In the genomic region with DNA sequence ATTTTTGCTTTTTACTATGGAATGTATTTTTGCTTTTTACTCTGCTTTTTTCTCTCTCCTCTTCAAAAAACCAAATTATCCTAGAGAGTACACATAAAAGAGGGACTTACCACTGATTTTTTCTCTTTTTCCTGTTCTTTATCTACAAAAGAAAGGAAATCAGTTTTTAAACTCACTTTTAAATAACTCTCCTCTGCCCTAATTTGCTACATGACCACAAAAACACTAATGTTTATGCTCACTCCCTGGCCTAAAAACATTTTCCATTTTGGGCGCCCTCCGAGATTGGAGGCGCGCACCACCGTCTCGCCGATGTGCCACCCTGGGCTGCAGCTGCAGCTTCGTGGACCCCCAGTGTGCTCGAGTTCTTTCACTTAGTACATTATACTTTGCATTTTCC, we compare ENCODE assay signal across 8 cellular contexts. TPM values are rescaled to one million over a fixed set of nuclear protein-coding genes. Genes with fewer than 3 reads are reported as not detected.
DNase-seq lines count a peak whose midpoint lies in the region; TF ChIP-seq lines count a peak whose summit lies in the region.

No MANE protein-coding gene starts in this region.

- peak overlapping the region; percentile 74 for H3K4me3 Mint-ChIP-seq in activated naive CD4-positive, alpha-beta T cell treated with anti-CD3 and anti-CD28 coated beads for 36 hours
- H3K4me3 Mint-ChIP-seq in type B pancreatic cell: peak overlapping the region; percentile 84

- H3K4me1 ChIP-seq in mesendoderm (ENCODE audit: control insufficient read depth, low read depth, low read length): no peaks in the 10 kb centered on the region

- no peak overlapping the region for H3K18ac ChIP-seq in mesendoderm (ENCODE audit: low read length)

- no peaks in the 10 kb centered on the region for H3K27me3 ChIP-seq in brain microvascular endothelial cell (replicated peaks)
- H3K27me3 ChIP-seq in mesendoderm (ENCODE audit: insufficient read depth, low read length, poor library complexity): no peaks in the 10 kb centered on the region

- no peak overlapping the region for H2BK5ac ChIP-seq in mesendoderm (ENCODE audit: low read length)

- peaks cover 13% of the 10 kb centered on the region for H3K36me3 Mint-ChIP-seq in activated naive CD4-positive, alpha-beta T cell treated with anti-CD3 and anti-CD28 coated beads for 36 hours (ENCODE audit: low read depth)
- peaks cover 18% of the 10 kb centered on the region for H3K36me3 Mint-ChIP-seq in type B pancreatic cell

- peak overlapping the region; percentile 61 for H3K27ac Mint-ChIP-seq in activated naive CD4-positive, alpha-beta T cell treated with anti-CD3 and anti-CD28 coated beads for 36 hours
- H3K27ac Mint-ChIP-seq in type B pancreatic cell: peak overlapping the region; percentile 32

- no peaks in the 10 kb centered on the region for H3K36me3 ChIP-seq in brain microvascular endothelial cell (replicated peaks)
- H3K36me3 ChIP-seq in mesendoderm (ENCODE audit: control insufficient read depth, insufficient read depth, low read length): no peaks in the 10 kb centered on the region

- H2BK120ac ChIP-seq in mesendoderm (ENCODE audit: low read depth, low read length): no peak overlapping the region

- TF ChIP-seq CTCF in brain microvascular endothelial cell (IDR thresholded peaks at IDR 0.05; ENCODE audit: low read depth, low read length, missing control alignments) (no peak), type B pancreatic cell (conservative IDR thresholded peaks at IDR 0.05) (no peak)

- no peak overlapping the region for H4K8ac ChIP-seq in mesendoderm (ENCODE audit: low read depth, low read length)

- no peak overlapping the region for H3K4ac ChIP-seq in mesendoderm (ENCODE audit: low read depth, low read length)

- no peak overlapping the region for H2AK5ac ChIP-seq in mesendoderm (ENCODE audit: low read length)

- no peaks in the 10 kb centered on the region for H3K27me3 Mint-ChIP-seq in activated naive CD4-positive, alpha-beta T cell treated with anti-CD3 and anti-CD28 coated beads for 36 hours (ENCODE audit: low read depth)
- no peaks in the 10 kb centered on the region for H3K27me3 Mint-ChIP-seq in type B pancreatic cell

- H3K79me2 ChIP-seq in mesendoderm (ENCODE audit: control insufficient read depth, insufficient read depth, low read length): no peaks in the 10 kb centered on the region

- peak overlapping the region; percentile 82 for H3K9ac ChIP-seq in mesendoderm (ENCODE audit: low read length)

- peak overlapping the region; percentile 83 for H3K56ac ChIP-seq in mesendoderm (ENCODE audit: low read length)

- H3K4me3 ChIP-seq in brain microvascular endothelial cell (ENCODE audit: low read depth, low read length) (peak overlapping the region; percentile 68), mesendoderm (ENCODE audit: low read length) (no peak overlapping the region)

- intact Hi-C loops in activated naive CD4-positive, alpha-beta T cell treated with anti-CD3 and anti-CD28 coated beads for 36 hours (cut with micrococcal nuclease): loop anchor here (1.0 kb wide), 1 partner anchor 40 kb away; no protein-coding TSS in a partner anchor

- CTCF ChIA-PET in activated naive CD4-positive, alpha-beta T cell treated with anti-CD3 and anti-CD28 coated beads for 36 hours (lab: Charles Lee): interaction anchor here (1.2 to 1.9 kb wide), 4 partner anchors 15 to 319 kb away, joined by 3 to 4 read pairs (median 4); no protein-coding TSS in a partner anchor

- DNase-seq in activated naive CD4-positive, alpha-beta T cell treated with anti-CD3 and anti-CD28 coated beads for 36 hours: no peak
- DNase-seq in activated naive CD4-positive, alpha-beta T cell treated with anti-CD3 and anti-CD28 coated beads, Interleukin-2, amount 50 U/mL, for 16 hours: no peak
- DNase-seq in brain microvascular endothelial cell (no peak), mesendoderm (no peak), type B pancreatic cell (ENCODE audit: extremely low spot score, unreplicated experiment) (no peak), iPS-NIHi7 (ENCODE audit: extremely low spot score) (no peak), MV-4-11 (lab: John Stamatoyannopoulos, UW) (no peak), NCI-H1930 (lab: John Stamatoyannopoulos, UW) (no peak)

- no peak overlapping the region for H3K4me2 ChIP-seq in mesendoderm (ENCODE audit: low read length)

- no peak overlapping the region for H2BK15ac ChIP-seq in mesendoderm (replicated peaks; ENCODE audit: low read depth)

- peaks cover 38% of the 10 kb centered on the region for H3K4me1 Mint-ChIP-seq in activated naive CD4-positive, alpha-beta T cell treated with anti-CD3 and anti-CD28 coated beads for 36 hours (ENCODE audit: low read depth)
- H3K4me1 Mint-ChIP-seq in type B pancreatic cell (ENCODE audit: unreplicated experiment): peaks cover 44% of the 10 kb centered on the region

- in situ Hi-C loops in brain microvascular endothelial cell (cut with HindIII; ENCODE audit: low pct_ligation_motif_present, low sequenced_read_pairs): no loop called here

- no peak overlapping the region for H3K23ac ChIP-seq in mesendoderm (ENCODE audit: low read length)

- no peaks in the 10 kb centered on the region for H3K9me3 Mint-ChIP-seq in activated naive CD4-positive, alpha-beta T cell treated with anti-CD3 and anti-CD28 coated beads for 36 hours
- H3K9me3 Mint-ChIP-seq in type B pancreatic cell: peaks cover 4% of the 10 kb centered on the region

- WGBS in mesendoderm (ENCODE audit: extremely low coverage, insufficient coverage, low lambda C conversion rate): no CpG with 5 or more reads among the region's 9 CpGs

- no peak overlapping the region for H4K5ac ChIP-seq in mesendoderm (ENCODE audit: low read length)

- H3K27ac ChIP-seq in brain microvascular endothelial cell (no peak overlapping the region), mesendoderm (ENCODE audit: low read depth, low read length) (no peak overlapping the region)

- H3K79me1 ChIP-seq in mesendoderm (ENCODE audit: low read length): no peaks in the 10 kb centered on the region

RNA-seq across cellular contexts. Expression of a gene that starts 1.1 kb away (rescaled TPM):
- 1 to 10 TPM; 5.7 to 5.9 TPM for total RNA-seq in activated naive CD4-positive, alpha-beta T cell treated with anti-CD3 and anti-CD28 coated beads for 36 hours
- 1.8 TPM for polyA plus RNA-seq in mesendoderm (2013, experiment 1 of 2)
- 1.6 TPM for polyA plus RNA-seq in mesendoderm (2013, experiment 2 of 2)
- total RNA-seq in type B pancreatic cell (ENCODE audit: low replicate concordance): 14.6 and 18.4 TPM in 2 replicates

RNA-seq across cellular contexts. Expression of a gene that starts 3.5 kb away (rescaled TPM):
- total RNA-seq in activated naive CD4-positive, alpha-beta T cell treated with anti-CD3 and anti-CD28 coated beads for 36 hours: 100 to 1,000 TPM; 114 to 126 TPM
- polyA plus RNA-seq in mesendoderm (2013, experiment 1 of 2): 23.2 TPM
- 22.3 TPM for polyA plus RNA-seq in mesendoderm (2013, experiment 2 of 2)
- 21.2 and 36.3 TPM in 2 replicates for total RNA-seq in type B pancreatic cell (ENCODE audit: low replicate concordance)

RNA-seq across cellular contexts. Expression of a gene that starts 17.4 kb away (rescaled TPM):
- 1 to 10 TPM; 4.2 to 8.2 TPM for total RNA-seq in activated naive CD4-positive, alpha-beta T cell treated with anti-CD3 and anti-CD28 coated beads for 36 hours
- polyA plus RNA-seq in mesendoderm (2013, experiment 1 of 2): 0.53 TPM
- 0.46 TPM for polyA plus RNA-seq in mesendoderm (2013, experiment 2 of 2)
- 3.4 and 8.4 TPM in 2 replicates for total RNA-seq in type B pancreatic cell (ENCODE audit: low replicate concordance)

RNA-seq across cellular contexts. Expression of a gene that starts 30.4 kb away (rescaled TPM):
- total RNA-seq in activated naive CD4-positive, alpha-beta T cell treated with anti-CD3 and anti-CD28 coated beads for 36 hours: not detected
- not detected for polyA plus RNA-seq in mesendoderm (2013, experiment 1 of 2)
- polyA plus RNA-seq in mesendoderm (2013, experiment 2 of 2): not detected
- 0.41 TPM in 1 of 2 replicates, not detected in the other for total RNA-seq in type B pancreatic cell (ENCODE audit: low replicate concordance)

RNA-seq across cellular contexts. Expression of a gene that starts 55.6 kb away (rescaled TPM):
- total RNA-seq in activated naive CD4-positive, alpha-beta T cell treated with anti-CD3 and anti-CD28 coated beads for 36 hours: 10 to 100 TPM; 33.7 to 35.3 TPM
- 49.4 TPM for polyA plus RNA-seq in mesendoderm (2013, experiment 1 of 2)
- 49.0 TPM for polyA plus RNA-seq in mesendoderm (2013, experiment 2 of 2)
- total RNA-seq in type B pancreatic cell (ENCODE audit: low replicate concordance): 28.0 and 45.2 TPM in 2 replicates
